In the genomic region with DNA sequence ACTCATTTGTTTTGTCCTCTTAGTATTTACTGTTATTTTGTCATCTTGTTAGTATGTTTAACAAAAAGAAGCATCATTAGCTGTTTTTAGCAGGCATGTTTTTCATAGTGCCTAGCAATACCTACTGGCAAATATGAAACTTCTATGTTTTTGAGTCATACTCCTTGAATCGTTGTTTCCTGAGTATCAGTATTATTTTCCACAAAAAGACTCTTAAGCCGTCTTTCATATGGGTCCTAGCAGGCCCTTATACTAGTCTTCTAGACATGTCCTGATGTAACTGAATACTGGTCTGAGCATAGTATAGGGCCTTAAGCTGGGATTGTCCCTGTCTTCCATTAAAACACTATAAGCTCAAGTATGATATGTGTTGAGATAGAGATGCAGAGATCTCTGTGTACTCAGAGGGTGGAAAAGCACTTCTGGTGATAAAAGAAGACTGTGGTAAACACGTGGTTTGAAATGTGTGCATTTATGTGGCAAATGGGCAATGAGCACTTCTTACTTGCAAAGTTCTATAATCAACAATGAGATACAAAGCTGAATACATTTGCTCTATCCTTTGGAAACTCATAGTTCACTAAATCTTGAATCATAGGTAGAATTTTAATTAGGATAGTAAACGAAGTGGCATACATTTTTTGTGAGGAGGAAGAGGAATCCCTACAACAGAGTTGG, we compare ENCODE assay signal across 14 cellular contexts.
"Had no signal": no experiment of that assay in that cellular context is flagged by ENCODE, and none has a peak within 500 bp of the region (broad histone marks: within the 10 kb centered on the region; RNA-seq: fewer than 3 reads in every experiment).

No MANE protein-coding gene starts in this region.

- H3K27ac ChIP-seq: brain microvascular endothelial cell, dorsolateral prefrontal cortex, stomach had no signal

- H3K4me1 ChIP-seq: stomach had no signal

- H3K4me3 ChIP-seq: dorsolateral prefrontal cortex, stomach had no signal

- H3K36me3 Mint-ChIP-seq: activated CD4-positive, alpha-beta memory T cell treated with anti-CD3 and anti-CD28 coated beads for 36 hours had no signal

- H3K27me3 Mint-ChIP-seq: activated CD4-positive, alpha-beta memory T cell treated with anti-CD3 and anti-CD28 coated beads for 36 hours had no signal

- DNase-seq: activated CD4-positive, alpha-beta memory T cell treated with anti-CD3 and anti-CD28 coated beads for 36 hours; activated CD4-positive, CD25-positive, alpha-beta regulatory T cell treated with anti-CD3 and anti-CD28 coated beads, Interleukin-2, amount 50 U/mL, for 72 hours; activated effector memory CD4-positive, alpha-beta T cell treated with Interleukin-2 at 50 U/mL for 16 hours; aorta; brain microvascular endothelial cell; central memory CD4-positive, alpha-beta T cell; dorsolateral prefrontal cortex; foreskin fibroblast; left ventricle myocardium superior; stimulated activated CD4-positive, alpha-beta T cell treated with anti-CD3 and anti-CD28 coated beads, Interleukin-12 subunit alpha, Interleukin-12 subunit beta, amount 100 ng/mL, for 4 hours; stimulated activated CD4-positive, alpha-beta T cell treated with anti-CD3 and anti-CD28 coated beads, Interleukin-2, amount 100 ng/mL, for 24 hours; stomach; T1000; trophoblast cell had no signal

- ATAC-seq: left ventricle myocardium superior had no signal

- H3K36me3 ChIP-seq: brain microvascular endothelial cell, stomach had no signal

- H3K27ac Mint-ChIP-seq: activated CD4-positive, alpha-beta memory T cell treated with anti-CD3 and anti-CD28 coated beads for 36 hours had no signal

- H3K4me3 Mint-ChIP-seq: activated CD4-positive, alpha-beta memory T cell treated with anti-CD3 and anti-CD28 coated beads for 36 hours had no signal

- H3K9me3 Mint-ChIP-seq: activated CD4-positive, alpha-beta memory T cell treated with anti-CD3 and anti-CD28 coated beads for 36 hours had no signal

- H3K9me3 ChIP-seq: stomach had no signal

- H3K27me3 ChIP-seq: brain microvascular endothelial cell, dorsolateral prefrontal cortex, stomach had no signal
